Comparison of ENCODE assay signal across 16 cellular contexts in the genomic region with DNA sequence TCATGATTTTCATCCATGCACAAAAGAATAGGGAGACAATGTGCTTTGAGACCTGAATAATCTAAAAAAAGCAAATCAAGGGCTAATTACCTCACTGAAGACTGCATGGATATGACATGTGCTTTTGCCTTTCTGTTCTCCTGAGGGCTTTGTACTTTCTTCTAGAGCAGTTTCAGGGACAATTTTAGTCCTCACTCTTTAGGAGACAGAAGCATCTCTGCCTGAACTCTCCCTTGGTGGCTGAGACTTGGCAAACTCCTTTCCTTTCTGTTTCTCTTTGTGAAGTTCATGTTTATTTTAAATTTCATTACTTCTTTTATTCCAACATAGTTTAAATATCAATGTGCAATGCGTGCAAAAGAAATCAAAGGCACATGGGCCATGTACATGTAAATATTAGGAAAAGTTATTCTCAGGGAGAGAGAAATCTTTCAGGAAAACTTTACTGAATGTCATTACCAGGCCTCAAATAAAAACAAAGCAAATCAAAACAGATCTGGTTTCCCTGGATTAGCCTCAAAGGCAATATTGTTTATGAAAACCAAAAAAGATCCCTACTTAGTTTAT.
"Had no signal": no experiment of that assay in that cellular context is flagged by ENCODE, and none has a peak within 500 bp of the region (broad histone marks: within the 10 kb centered on the region; RNA-seq: fewer than 3 reads in every experiment).

No MANE protein-coding gene starts in this region.

- DNase-seq: activated CD4-positive, alpha-beta T cell treated with anti-CD3 and anti-CD28 coated beads for 48 hours; activated CD8-positive, alpha-beta memory T cell treated with anti-CD3 and anti-CD28 coated beads, Interleukin-2, amount 50 U/mL, for 4 hours; activated CD8-positive, alpha-beta T cell treated with anti-CD3 and anti-CD28 coated beads, Interleukin-2, amount 10 ng/mL, durations not matched to agents 7 days and 5 days; activated effector memory CD4-positive, alpha-beta T cell treated with anti-CD3 and anti-CD28 coated beads, Interleukin-2, amount 50 U/mL, for 16 hours; activated T-cell treated with anti-CD3 and anti-CD28 coated beads, Interleukin-2, amount 50 U/mL, for 48 hours; amniotic stem cell; body of pancreas; cortex of kidney; effector CD8-positive, alpha-beta T cell; hippocampal formation; left lung; mucosa of descending colon; naive thymus-derived CD8-positive, alpha-beta T cell; stimulated activated CD4-positive, alpha-beta T cell treated with anti-CD3 and anti-CD28 coated beads, Interleukin-1b, Interleukin-23, amount 100 ng/mL, for 48 hours; T-helper 2 cell had no signal

- H3K27ac ChIP-seq: body of pancreas had no signal

- H3K36me3 ChIP-seq: left lung had no signal

- H3K27me3 ChIP-seq: body of pancreas, left lung had no signal

- ATAC-seq: activated CD8-positive, alpha-beta T cell treated with anti-CD3 and anti-CD28 coated beads, Interleukin-2, amount 10 ng/mL, durations not matched to agents 7 days and 5 days; body of pancreas; left lung; mucosa of descending colon; naive thymus-derived CD8-positive, alpha-beta T cell; WTC11 had no signal

- H3K4me3 ChIP-seq: body of pancreas, left lung, mucosa of descending colon had no signal

- H3K9me3 ChIP-seq: body of pancreas, mucosa of descending colon had no signal

- H3K4me1 ChIP-seq: body of pancreas, left lung had no signal
